9 cellular contexts compared by ENCODE assay signal in the genomic region with DNA sequence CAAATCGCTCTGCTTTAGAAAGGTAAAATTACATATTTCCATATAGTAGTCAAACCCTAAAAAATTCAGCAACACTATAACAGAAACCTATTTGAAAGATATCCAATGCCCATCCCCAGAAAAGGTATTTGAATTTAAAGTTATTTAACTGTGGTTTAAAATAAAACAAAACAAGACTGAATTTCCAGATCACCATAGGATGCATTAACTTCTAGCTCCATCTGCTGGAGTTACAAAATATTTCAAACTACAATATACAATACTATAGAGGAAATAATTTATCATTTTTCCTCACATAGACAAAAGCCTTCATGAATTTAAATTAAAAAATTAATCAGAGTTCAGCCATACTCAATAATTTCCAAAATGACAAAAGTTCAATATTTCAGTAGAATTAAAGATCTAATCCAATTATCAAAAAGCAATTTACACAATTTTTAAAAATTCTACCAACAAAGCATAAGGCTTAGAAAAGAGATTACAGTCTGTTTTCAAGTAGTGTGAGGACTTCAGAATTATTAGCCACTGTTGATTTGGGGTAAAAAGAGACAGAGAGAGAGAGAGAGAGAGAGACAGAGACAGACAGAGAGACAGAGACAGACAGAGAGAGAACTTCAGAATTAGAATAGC.
DNase-seq lines count a peak whose midpoint lies in the region; ATAC-seq, FAIRE-seq and TF ChIP-seq lines count a peak whose summit lies in the region.
"Had no signal": no experiment of that assay in that cellular context is flagged by ENCODE, and none has a peak within 500 bp of the region (broad histone marks: within the 10 kb centered on the region; RNA-seq: fewer than 3 reads in every experiment).

No MANE protein-coding gene starts in this region.

- H2AFZ ChIP-seq in HepG2 (ENCODE audit: low read length), result no peak overlapping the region

- H3K4me1 ChIP-seq in ascending aorta (no peaks in the 10 kb centered on the region), HepG2 (ENCODE audit: insufficient read depth, low read length) (peaks cover 21% of the 10 kb centered on the region)

- no peak overlapping the region for H3K9ac ChIP-seq in HepG2 (ENCODE audit: insufficient read depth, low read depth, low read length)

- H3K9me3 ChIP-seq in ascending aorta (no peaks in the 10 kb centered on the region), HepG2 (ENCODE audit: low read length) (no peaks in the 10 kb centered on the region)

- peak; percentile 42; the same call in 1 of the 2 replicates for TF ChIP-seq RAD21 in Ishikawa (IDR thresholded peaks at IDR 0.05; ENCODE audit: low read depth)
- no peak for TF ChIP-seq RAD21 in HepG2 (CRISPR knock-in tag; IDR thresholded peaks at IDR 0.05)

- FAIRE-seq in HepG2 (lab: Jason Lieb, UNC), result peak; percentile 30

- H3K27me3 ChIP-seq in ascending aorta, result no peaks in the 10 kb centered on the region
- H3K27me3 ChIP-seq in HepG2 (ENCODE audit: control insufficient read depth in 1 of 2, insufficient read depth in 2 of 2, low read length in 2 of 2), result no peaks in the 10 kb centered on the region

- H3K36me3 ChIP-seq in ascending aorta, result peaks cover 0 to 4% of the 10 kb centered on the region in 2 donors
- peaks cover 2 to 7% of the 10 kb centered on the region in 2 experiments; a peak in 1 of 5 replicates for H3K36me3 ChIP-seq in HepG2 (replicated peaks in 1 of 2; ENCODE audit: control insufficient read depth in 1 of 2, insufficient read depth in 2 of 2, low read length in 2 of 2)

- no peak for TF ChIP-seq POLR2A in HepG2 (IDR thresholded peaks at IDR 0.05; ENCODE audit: insufficient read depth in 1 of 2, low read depth in 2 of 2, low read length in 2 of 2)

- BruUV-seq in HepG2 (replicated peaks; lab: Mats Ljungman, UMichigan), result no TSS peak

- POLR2A ChIA-PET in HepG2 (lab: Yijun Ruan, JAX), result no interaction called here

- CTCF ChIA-PET in HepG2 (lab: Yijun Ruan, JAX; ENCODE audit: low intra/inter-chr PET ratio, low total read pairs), result interaction anchor here (0.7 to 1.8 kb wide), 3 partner anchors 167 to 1020 kb away, joined by 3 to 6 read pairs (median 3); no protein-coding TSS in a partner anchor

- H3K27ac ChIP-seq in ascending aorta (no peak overlapping the region), HepG2 (ENCODE audit: extremely low read length, insufficient read depth, low read length) (no peak overlapping the region)

- no peak overlapping the region for H3K4me2 ChIP-seq in HepG2 (ENCODE audit: low read depth, low read length)

- 99% methylated on average over 1 of the region's 1 CpG for WGBS in HepG2 (ENCODE audit: low lambda C conversion rate)

- TF ChIP-seq CTCF in ascending aorta (IDR thresholded peaks at IDR 0.05) (peak in 2 of 3 experiments; percentile 3 to 28), HepG2 (CRISPR knock-in tag; IDR thresholded peaks at IDR 0.05) (peak; percentile 41)

- H3K4me3 ChIP-seq in ascending aorta, result no peak overlapping the region
- no peak overlapping the region for H3K4me3 ChIP-seq in HepG2 (replicated peaks in 1 of 3; ENCODE audit: insufficient read depth in 1 of 3, low read depth in 2 of 3, low read length in 3 of 3)

- in situ Hi-C loops in HepG2 (cut with HindIII; ENCODE audit: extremely low pct_ligation_motif_present, low pct_unique_long_range_greater_than_20kb), result loop anchor here (5.0 kb wide), 1 partner anchor 1020 kb away; no protein-coding TSS in a partner anchor

- DNase-seq in DMS 273 (lab: John Stamatoyannopoulos, UW; ENCODE audit: unreplicated experiment) (peak; percentile 48), ascending aorta (ENCODE audit: low spot score in 2 of 2) (no peak), HepG2 (ENCODE audit: low spot score) (peak; percentile 10)
- no peak for DNase-seq in stimulated activated CD4-positive, alpha-beta T cell treated with anti-CD3 and anti-CD28 coated beads, Interleukin-1b, Interleukin-23, amount 100 ng/mL, for 48 hours

- intact Hi-C loops in ascending aorta (cut with DNase I) (no loop called here), HepG2 (cut with micrococcal nuclease; ENCODE audit: unreplicated experiment) (loop anchor here (2.0 to 5.0 kb wide), 3 partner anchors 166 to 1020 kb away; a partner anchor contains a TSS)

- H4K20me1 ChIP-seq in HepG2 (ENCODE audit: insufficient read depth, low read length), result no peaks in the 10 kb centered on the region

- ATAC-seq in HepG2 (no peak), GM21447 (IDR thresholded peaks at IDR 0.05; ENCODE audit: unreplicated experiment) (no peak), GM21423 (IDR thresholded peaks at IDR 0.05; ENCODE audit: unreplicated experiment) (no peak), GM21515 (IDR thresholded peaks at IDR 0.05; ENCODE audit: unreplicated experiment) (no peak)
- ATAC-seq: naive thymus-derived CD4-positive, alpha-beta T cell had no signal

- no peaks in the 10 kb centered on the region for H3K79me2 ChIP-seq in HepG2 (ENCODE audit: insufficient read depth, low read length)

- TF ChIP-seq EP300 in Ishikawa (IDR thresholded peaks at IDR 0.05; ENCODE audit: borderline replicate concordance) (no peak), HepG2 (IDR thresholded peaks at IDR 0.05; ENCODE audit: low read depth in 2 of 2, low read length in 2 of 2) (no peak), HepG2 (CRISPR knock-in tag; IDR thresholded peaks at IDR 0.05; ENCODE audit: borderline replicate concordance) (no peak)

TF ChIP-seq in Ishikawa, 13 proteins besides CTCF, POLR2A, EP300 and RAD21 (continues in another document):
- TF ChIP-seq ZBTB7A (IDR thresholded peaks at IDR 0.05; ENCODE audit: low read depth), result no peak
- TF ChIP-seq, protein P1, sequence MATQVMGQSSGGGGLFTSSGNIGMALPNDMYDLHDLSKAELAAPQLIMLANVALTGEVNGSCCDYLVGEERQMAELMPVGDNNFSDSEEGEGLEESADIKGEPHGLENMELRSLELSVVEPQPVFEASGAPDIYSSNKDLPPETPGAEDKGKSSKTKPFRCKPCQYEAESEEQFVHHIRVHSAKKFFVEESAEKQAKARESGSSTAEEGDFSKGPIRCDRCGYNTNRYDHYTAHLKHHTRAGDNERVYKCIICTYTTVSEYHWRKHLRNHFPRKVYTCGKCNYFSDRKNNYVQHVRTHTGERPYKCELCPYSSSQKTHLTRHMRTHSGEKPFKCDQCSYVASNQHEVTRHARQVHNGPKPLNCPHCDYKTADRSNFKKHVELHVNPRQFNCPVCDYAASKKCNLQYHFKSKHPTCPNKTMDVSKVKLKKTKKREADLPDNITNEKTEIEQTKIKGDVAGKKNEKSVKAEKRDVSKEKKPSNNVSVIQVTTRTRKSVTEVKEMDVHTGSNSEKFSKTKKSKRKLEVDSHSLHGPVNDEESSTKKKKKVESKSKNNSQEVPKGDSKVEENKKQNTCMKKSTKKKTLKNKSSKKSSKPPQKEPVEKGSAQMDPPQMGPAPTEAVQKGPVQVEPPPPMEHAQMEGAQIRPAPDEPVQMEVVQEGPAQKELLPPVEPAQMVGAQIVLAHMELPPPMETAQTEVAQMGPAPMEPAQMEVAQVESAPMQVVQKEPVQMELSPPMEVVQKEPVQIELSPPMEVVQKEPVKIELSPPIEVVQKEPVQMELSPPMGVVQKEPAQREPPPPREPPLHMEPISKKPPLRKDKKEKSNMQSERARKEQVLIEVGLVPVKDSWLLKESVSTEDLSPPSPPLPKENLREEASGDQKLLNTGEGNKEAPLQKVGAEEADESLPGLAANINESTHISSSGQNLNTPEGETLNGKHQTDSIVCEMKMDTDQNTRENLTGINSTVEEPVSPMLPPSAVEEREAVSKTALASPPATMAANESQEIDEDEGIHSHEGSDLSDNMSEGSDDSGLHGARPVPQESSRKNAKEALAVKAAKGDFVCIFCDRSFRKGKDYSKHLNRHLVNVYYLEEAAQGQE (IDR thresholded peaks at IDR 0.05; ENCODE audit: low read depth), result no peak
- no peak for TF ChIP-seq YY1 (IDR thresholded peaks at IDR 0.05; ENCODE audit: low read depth)
- no peak for TF ChIP-seq NFIC (IDR thresholded peaks at IDR 0.05)
- no peak for TF ChIP-seq FOXM1 (IDR thresholded peaks at IDR 0.05; ENCODE audit: borderline replicate concordance, low read depth)

TF ChIP-seq in HepG2, 621 proteins besides CTCF, POLR2A, EP300 and RAD21 (continues in another document):
- TF ChIP-seq STAG1 (CRISPR knock-in tag; IDR thresholded peaks at IDR 0.05) (peak; percentile 69), SMC3 (IDR thresholded peaks at IDR 0.05; ENCODE audit: low read length) (0 out of 2 replicates have a peak, but pooled peaks have one; percentile 26)
- TF ChIP-seq, protein P2, sequence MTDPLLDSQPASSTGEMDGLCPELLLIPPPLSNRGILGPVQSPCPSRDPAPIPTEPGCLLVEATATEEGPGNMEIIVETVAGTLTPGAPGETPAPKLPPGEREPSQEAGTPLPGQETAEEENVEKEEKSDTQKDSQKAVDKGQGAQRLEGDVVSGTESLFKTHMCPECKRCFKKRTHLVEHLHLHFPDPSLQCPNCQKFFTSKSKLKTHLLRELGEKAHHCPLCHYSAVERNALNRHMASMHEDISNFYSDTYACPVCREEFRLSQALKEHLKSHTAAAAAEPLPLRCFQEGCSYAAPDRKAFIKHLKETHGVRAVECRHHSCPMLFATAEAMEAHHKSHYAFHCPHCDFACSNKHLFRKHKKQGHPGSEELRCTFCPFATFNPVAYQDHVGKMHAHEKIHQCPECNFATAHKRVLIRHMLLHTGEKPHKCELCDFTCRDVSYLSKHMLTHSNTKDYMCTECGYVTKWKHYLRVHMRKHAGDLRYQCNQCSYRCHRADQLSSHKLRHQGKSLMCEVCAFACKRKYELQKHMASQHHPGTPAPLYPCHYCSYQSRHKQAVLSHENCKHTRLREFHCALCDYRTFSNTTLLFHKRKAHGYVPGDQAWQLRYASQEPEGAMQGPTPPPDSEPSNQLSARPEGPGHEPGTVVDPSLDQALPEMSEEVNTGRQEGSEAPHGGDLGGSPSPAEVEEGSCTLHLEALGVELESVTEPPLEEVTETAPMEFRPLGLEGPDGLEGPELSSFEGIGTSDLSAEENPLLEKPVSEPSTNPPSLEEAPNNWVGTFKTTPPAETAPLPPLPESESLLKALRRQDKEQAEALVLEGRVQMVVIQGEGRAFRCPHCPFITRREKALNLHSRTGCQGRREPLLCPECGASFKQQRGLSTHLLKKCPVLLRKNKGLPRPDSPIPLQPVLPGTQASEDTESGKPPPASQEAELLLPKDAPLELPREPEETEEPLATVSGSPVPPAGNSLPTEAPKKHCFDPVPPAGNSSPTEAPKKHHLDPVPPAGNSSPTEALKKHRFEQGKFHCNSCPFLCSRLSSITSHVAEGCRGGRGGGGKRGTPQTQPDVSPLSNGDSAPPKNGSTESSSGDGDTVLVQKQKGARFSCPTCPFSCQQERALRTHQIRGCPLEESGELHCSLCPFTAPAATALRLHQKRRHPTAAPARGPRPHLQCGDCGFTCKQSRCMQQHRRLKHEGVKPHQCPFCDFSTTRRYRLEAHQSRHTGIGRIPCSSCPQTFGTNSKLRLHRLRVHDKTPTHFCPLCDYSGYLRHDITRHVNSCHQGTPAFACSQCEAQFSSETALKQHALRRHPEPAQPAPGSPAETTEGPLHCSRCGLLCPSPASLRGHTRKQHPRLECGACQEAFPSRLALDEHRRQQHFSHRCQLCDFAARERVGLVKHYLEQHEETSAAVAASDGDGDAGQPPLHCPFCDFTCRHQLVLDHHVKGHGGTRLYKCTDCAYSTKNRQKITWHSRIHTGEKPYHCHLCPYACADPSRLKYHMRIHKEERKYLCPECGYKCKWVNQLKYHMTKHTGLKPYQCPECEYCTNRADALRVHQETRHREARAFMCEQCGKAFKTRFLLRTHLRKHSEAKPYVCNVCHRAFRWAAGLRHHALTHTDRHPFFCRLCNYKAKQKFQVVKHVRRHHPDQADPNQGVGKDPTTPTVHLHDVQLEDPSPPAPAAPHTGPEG (CRISPR knock-in tag; IDR thresholded peaks at IDR 0.05), result no peak

Comparison
In these comparisons a context has a peak if more than half of its experiments do, and no peak if none do; other contexts are left out.
1. DNase-seq: peak in DMS 273 (single experiment) and HepG2 (single experiment); none in ascending aorta (0 of 2) and stimulated activated CD4-positive, alpha-beta T cell treated with anti-CD3 and anti-CD28 coated beads, Interleukin-1b, Interleukin-23, amount 100 ng/mL, for 48 hours (single experiment).